Comparison of ENCODE assay signal across 19 cellular contexts in genomic region chr17:69030145-69030544, GRCh38. TPM values are rescaled to one million over a fixed set of nuclear protein-coding genes. Genes with fewer than 3 reads are reported as not detected.
A peak's percentile ranks its signal among the peaks of the same experiment; 100 is the strongest.
DNase-seq lines count a peak whose midpoint lies in the region; ATAC-seq and TF ChIP-seq lines count a peak whose summit lies in the region.
"Had no signal": no experiment of that assay in that cellular context is flagged by ENCODE, and none has a peak within 500 bp of the region (broad histone marks: within the 10 kb centered on the region; RNA-seq: fewer than 3 reads in every experiment).

No MANE protein-coding gene starts in this region.

- ATAC-seq in GM21447 (IDR thresholded peaks at IDR 0.05; ENCODE audit: unreplicated experiment) (no peak), GM19467 (IDR thresholded peaks at IDR 0.05; ENCODE audit: unreplicated experiment) (no peak)
- ATAC-seq: Panc1 had no signal

- in situ Hi-C loops in brain microvascular endothelial cell (cut with HindIII; ENCODE audit: low pct_ligation_motif_present, low sequenced_read_pairs): no loop called here

- TF ChIP-seq CTCF in brain microvascular endothelial cell (IDR thresholded peaks at IDR 0.05; ENCODE audit: low read depth, low read length, missing control alignments) (no peak), foreskin fibroblast (IDR thresholded peaks at IDR 0.05; ENCODE audit: low read depth, low read length) (no peak)

- H3K27ac ChIP-seq in brain microvascular endothelial cell (no peak overlapping the region), substantia nigra (ENCODE audit: low read depth, low read length, poor library complexity, severe bottlenecking) (no peak overlapping the region)
- H3K27ac ChIP-seq: KMS-11, SJSA1 had no signal

- peak; percentile 4 for DNase-seq in EL
- DNase-seq in HT1080 (ENCODE audit: low read depth): peak; percentile 11
- DNase-seq in brain microvascular endothelial cell: peak; percentile 1
- peak; percentile 34 to 63 for DNase-seq in foreskin fibroblast
- no peak for DNase-seq in NCI-H1694 (lab: John Stamatoyannopoulos, UW)
- DNase-seq in substantia nigra (lab: John Stamatoyannopoulos, UW): no peak
- DNase-seq: C1 segment of cervical spinal cord; CD8-positive, alpha-beta memory T cell; DMS53; GOT3; NCI-H1417 treated with DMSO at 0.1 percent for 48 hours; NCI-H1930; NCI-H2171; NCI-H526 had no signal

- H3K4me3 ChIP-seq in brain microvascular endothelial cell (ENCODE audit: low read depth, low read length) (no peak overlapping the region), foreskin fibroblast (ENCODE audit: low read depth in 1 of 2, low read length in 2 of 2) (no peak overlapping the region)
- H3K4me3 ChIP-seq: SJSA1 had no signal

- H3K27me3 ChIP-seq in brain microvascular endothelial cell (replicated peaks): no peaks in the 10 kb centered on the region
- H3K27me3 ChIP-seq: SJSA1 had no signal

- no peaks in the 10 kb centered on the region for H3K36me3 ChIP-seq in brain microvascular endothelial cell (replicated peaks)
- H3K36me3 ChIP-seq: SJSA1 had no signal

RNA-seq across cellular contexts. Expression of gene ABCA9, which starts 30.6 kb away (rescaled TPM):
- total RNA-seq in HT1080 (2014; rRNA removed; shearing (Covaris generic)): not detected in 2 replicates
- not detected in 2 replicates for polyA plus RNA-seq in HT1080 (2015; cell fraction: cytosol; rRNA removed)
- polyA plus RNA-seq in HT1080 (2015; cell fraction: nucleus; rRNA removed): not detected in 2 replicates
- total RNA-seq: CD8-positive, alpha-beta memory T cell; SJSA1 had no signal
- polyA plus RNA-seq: CD8-positive, alpha-beta memory T cell had no signal

Comparison
In these comparisons a context has a peak if more than half of its experiments do, and no peak if none do; other contexts are left out.
1. DNase-seq: peak in EL (single experiment), HT1080 (single experiment), brain microvascular endothelial cell (single experiment) and foreskin fibroblast (2 of 2); none in NCI-H1694 (single experiment) and substantia nigra (0 of 49).